9 cellular contexts compared by ENCODE assay signal in genomic region chr12:87995581-87996178, GRCh38. TPM values are rescaled to one million over a fixed set of nuclear protein-coding genes. Genes with fewer than 3 reads are reported as not detected.
A peak's percentile ranks its signal among the peaks of the same experiment; 100 is the strongest.
DNase-seq lines count a peak whose midpoint lies in the region; ATAC-seq and TF ChIP-seq lines count a peak whose summit lies in the region.
"Had no signal": no experiment of that assay in that cellular context is flagged by ENCODE, and none has a peak within 500 bp of the region (broad histone marks: within the 10 kb centered on the region; RNA-seq: fewer than 3 reads in every experiment).

No MANE protein-coding gene starts in this region.

- DNase-seq in G401 (ENCODE audit: low spot score), result peak; percentile 73
- peak; percentile 34 for DNase-seq in HuH-7.5 (ENCODE audit: low spot score)
- DNase-seq in NOMO-1 (lab: John Stamatoyannopoulos, UW; ENCODE audit: unreplicated experiment in 2 of 2), result peak; percentile 35 to 45
- peak; percentile 12 for DNase-seq in activated T-cell treated with anti-CD3 and anti-CD28 coated beads for 48 hours (ENCODE audit: low read depth)
- peak; percentile 67 for DNase-seq in fibroblast of the conjunctiva (ENCODE audit: low read depth)
- DNase-seq in omental fat pad (ENCODE audit: low spot score), result no peak
- no peak for DNase-seq in GOT3 (lab: John Stamatoyannopoulos, UW)

- no peak for TF ChIP-seq CTCF in omental fat pad (IDR thresholded peaks at IDR 0.05)

- in situ Hi-C loops in G401 (cut with HindIII; ENCODE audit: low sequenced_read_pairs), result no loop called here

- peak; percentile 93 for ATAC-seq in GM21717 (IDR thresholded peaks at IDR 0.05; ENCODE audit: unreplicated experiment)
- ATAC-seq in omental fat pad (ENCODE audit: low FRiP score), result peak; percentile 66

RNA-seq across cellular contexts. Expression of gene C12orf50, which starts 33.5 kb away (rescaled TPM):
- total RNA-seq in G401 (2014; rRNA removed; shearing (Covaris generic)), result not detected in 2 replicates
- total RNA-seq in omental fat pad, result under 1 TPM in 1 of 4 donors, not detected in 3; 0.65 TPM
- total RNA-seq: frontal cortex had no signal

Comparison
In these comparisons a context has a peak if more than half of its experiments do, and no peak if none do; other contexts are left out.
1. DNase-seq: peak in G401 (single experiment), HuH-7.5 (single experiment), NOMO-1 (2 of 2), activated T-cell treated with anti-CD3 and anti-CD28 coated beads for 48 hours (single experiment) and fibroblast of the conjunctiva (single experiment); none in omental fat pad (single experiment) and GOT3 (single experiment).